In genomic region chr11:1772270-1773130, GRCh38 we compare ENCODE assay signal across 8 cellular contexts. TPM values are rescaled to one million over a fixed set of nuclear protein-coding genes. Genes with fewer than 3 reads are reported as not detected.
DNase-seq lines count a peak whose midpoint lies in the region; ATAC-seq, FAIRE-seq and TF ChIP-seq lines count a peak whose summit lies in the region.

No MANE protein-coding gene starts in this region.

- H3K79me2 ChIP-seq in GM12878 (ENCODE audit: control insufficient read depth, insufficient read depth, low read length), result no peaks in the 10 kb centered on the region

- H3K27ac Mint-ChIP-seq in HFFc6 (peak overlapping the region; percentile 88), T-cell (peak overlapping the region; percentile 64 to 65)

- in situ Hi-C loops in GM12878 (cut with MboI), result no loop called here

- DNase-seq in A549 (ENCODE audit: low read depth in 1 of 2, low spot score in 1 of 2), result peak; percentile 94 to 95
- DNase-seq in HFFc6, result peak; percentile 89
- DNase-seq in T-cell, result peak in 11 of 34 experiments; percentile 7 to 45 (median 36)
- no peak for DNase-seq in GM12878 (ENCODE audit: low read depth, low spot score)
- DNase-seq in kidney epithelial cell (ENCODE audit: low read depth), result peak; percentile 91
- peak; percentile 33 for DNase-seq in stimulated activated CD8-positive, alpha-beta memory T cell treated with anti-CD3 and anti-CD28 coated beads, Interleukin-12 subunit alpha, Interleukin-12 subunit beta, amount 100 ng/mL, for 1 hour (ENCODE audit: low read depth)
- DNase-seq in NCI-H2171 treated with DMSO at 0.1 percent for 48 hours (lab: John Stamatoyannopoulos, UW), result no peak

- H3K27ac ChIP-seq in A549 (peak overlapping the region; percentile 97 to 99), GM12878 (ENCODE audit: control insufficient read depth, insufficient read depth) (no peak overlapping the region)

- TF ChIP-seq RAD21 in A549 (conservative IDR thresholded peaks at IDR 0.05 in 1 of 2, IDR thresholded peaks at IDR 0.05 in 1 of 2) (no peak), GM12878 (IDR thresholded peaks at IDR 0.05; ENCODE audit: insufficient read depth, low read depth, low read length) (no peak)

- TF ChIP-seq POLR2A in A549 (IDR thresholded peaks at IDR 0.05; ENCODE audit: low read length) (no peak), GM12878 (IDR thresholded peaks at IDR 0.05; ENCODE audit: low read depth, low read length) (no peak)

- H3K36me3 ChIP-seq in GM12878 (ENCODE audit: control insufficient read depth in 2 of 2, insufficient read depth in 2 of 2, low read length in 1 of 2) (no peaks in the 10 kb centered on the region), kidney epithelial cell (ENCODE audit: control insufficient read depth, insufficient read depth, low read length) (no peaks in the 10 kb centered on the region)

- H3K4me2 ChIP-seq in A549 (peak overlapping the region; percentile 82), GM12878 (ENCODE audit: control insufficient read depth, insufficient read depth) (no peak overlapping the region)

- no TSS peak for BruUV-seq in GM12878 (replicated peaks; lab: Mats Ljungman, UMichigan)

- no peak overlapping the region for H3K4me3 ChIP-seq in A549
- no peak overlapping the region for H3K4me3 ChIP-seq in GM12878
- no peak overlapping the region for H3K4me3 ChIP-seq in kidney epithelial cell (ENCODE audit: low read depth, low read length)

- 1% methylated on average over 9 of the region's 15 CpGs for WGBS in A549 (ENCODE audit: missing lambda C conversion rate)
- WGBS in GM12878 (ENCODE audit: insufficient coverage, insufficient replicate concordance, low lambda C conversion rate, missing lambda C conversion rate), result 1% methylated on average over 11 of the region's 15 CpGs

- peak overlapping the region; percentile 70 for H3K4me3 Mint-ChIP-seq in HFFc6
- peak overlapping the region; percentile 9 to 55 (median 38) for H3K4me3 Mint-ChIP-seq in T-cell

- TF ChIP-seq CTCF in A549 (IDR thresholded peaks at IDR 0.05), result no peak
- TF ChIP-seq CTCF in HFFc6 (IDR thresholded peaks at IDR 0.05), result no peak
- no peak for TF ChIP-seq CTCF in GM12878 (IDR thresholded peaks at IDR 0.05 in 2 of 3, conservative IDR thresholded peaks at IDR 0.05 in 1 of 3; ENCODE audit: control insufficient read depth in 2 of 3, extremely low read depth in 1 of 3, insufficient read depth in 1 of 3, low read depth in 3 of 3, low read length in 3 of 3)
- TF ChIP-seq CTCF in kidney epithelial cell (IDR thresholded peaks at IDR 0.05; ENCODE audit: insufficient read depth, low read length, poor library complexity, severe bottlenecking), result no peak

- POLR2A ChIA-PET in A549 (lab: Yijun Ruan, JAX), result interaction anchor here (0.6 to 2.2 kb wide), 5 partner anchors 8 to 57 kb away, joined by 3 to 13 read pairs (median 11); partner anchors contain the start of genes CTSD and IFITM10
- POLR2A ChIA-PET in T-cell (lab: Charles Lee), result no interaction called here
- POLR2A ChIA-PET in GM12878 (lab: Charles Lee), result no interaction called here

- intact Hi-C loops in GM12878 (cut with micrococcal nuclease; ENCODE audit: unreplicated experiment), result no loop called here

- H2AFZ ChIP-seq in GM12878 (ENCODE audit: control insufficient read depth, low read depth, low read length), result peak overlapping the region; percentile 34

- TF ChIP-seq EP300 in A549 (IDR thresholded peaks at IDR 0.05) (peak in 1 of 2 experiments; percentile 54; a peak in 1 of 5 replicates), GM12878 (IDR thresholded peaks at IDR 0.05; ENCODE audit: borderline replicate concordance in 1 of 2, control insufficient read depth in 1 of 2, low read depth in 2 of 2, low read length in 2 of 2) (no peak)

- H3K27me3 ChIP-seq in GM12878 (replicated peaks in 1 of 2; ENCODE audit: control insufficient read depth in 2 of 2, insufficient read depth in 2 of 2, low read length in 1 of 2) (no peaks in the 10 kb centered on the region), kidney epithelial cell (ENCODE audit: control insufficient read depth, insufficient read depth, low read length) (no peaks in the 10 kb centered on the region)

- peaks cover 44% of the 10 kb centered on the region for H3K4me1 Mint-ChIP-seq in HFFc6 (ENCODE audit: low read depth)
- peaks cover 14 to 25% (median 16%) of the 10 kb centered on the region in 3 donors for H3K4me1 Mint-ChIP-seq in T-cell

- H3K36me3 Mint-ChIP-seq in HFFc6 (ENCODE audit: low read depth) (no peaks in the 10 kb centered on the region), T-cell (no peaks in the 10 kb centered on the region)

- RAD21 ChIA-PET in GM12878 (lab: Charles Lee; ENCODE audit: unreplicated experiment), result no interaction called here

- peaks cover 42% of the 10 kb centered on the region for H3K4me1 ChIP-seq in A549
- H3K4me1 ChIP-seq in GM12878 (ENCODE audit: control insufficient read depth, insufficient read depth, low read length), result peaks cover 9% of the 10 kb centered on the region

- H3K9me3 ChIP-seq in A549 (no peaks in the 10 kb centered on the region), GM12878 (replicated peaks; ENCODE audit: control insufficient read depth, insufficient read depth, low read length) (no peaks in the 10 kb centered on the region)

- peak; percentile 73 for FAIRE-seq in A549 (lab: Jason Lieb, UNC)
- FAIRE-seq in GM12878 (lab: Jason Lieb, UNC), result peak; percentile 44

- ATAC-seq in A549, result peak; percentile 95 to 98
- ATAC-seq in T-cell (replicated peaks in 1 of 4), result peak; percentile 85 to 95 (median 90)
- peak; percentile 72 for ATAC-seq in GM12878
- ATAC-seq in HG03175 (IDR thresholded peaks at IDR 0.05; ENCODE audit: unreplicated experiment), result no peak

- H4K20me1 ChIP-seq in GM12878 (ENCODE audit: control insufficient read depth, insufficient read depth), result no peaks in the 10 kb centered on the region

- H3K9ac ChIP-seq in GM12878 (ENCODE audit: control insufficient read depth, insufficient read depth, low read length), result no peak overlapping the region; the same call in 1 of the 2 replicates

- CTCF ChIA-PET in A549 (lab: Yijun Ruan, JAX), result interaction anchor here (0.9 to 2.2 kb wide), 11 partner anchors 8 to 120 kb away, joined by 3 to 18 read pairs (median 5); partner anchors contain the start of gene IFITM10
- CTCF ChIA-PET in T-cell (lab: Charles Lee), result interaction anchor here (0.5 to 0.8 kb wide), 2 partner anchors 229 to 443 kb away, joined by 3 to 4 read pairs; no protein-coding TSS in a partner anchor
- CTCF ChIA-PET in GM12878 (lab: Yijun Ruan, JAX), result no interaction called here

- peaks cover 8% of the 10 kb centered on the region for H3K27me3 Mint-ChIP-seq in HFFc6 (ENCODE audit: insufficient read depth)
- no peaks in the 10 kb centered on the region for H3K27me3 Mint-ChIP-seq in T-cell

- SMC1A ChIA-PET in GM12878 (lab: Charles Lee; ENCODE audit: uncharacterized antibody, unreplicated experiment), result no interaction called here

- H3K9me3 Mint-ChIP-seq in HFFc6, result no peaks in the 10 kb centered on the region
- H3K9me3 Mint-ChIP-seq in T-cell, result no peaks in the 10 kb centered on the region

RNA-seq across cellular contexts. Expression of gene CTSD, which starts 8.8 kb away (rescaled TPM):
- polyA plus RNA-seq in A549 (2011; rRNA removed), result 74.0 and 117 TPM in 2 replicates
- 138 and 190 TPM in 2 replicates for polyA plus RNA-seq in A549 (2012; cell fraction: cytosol; rRNA removed)
- 412 and 531 TPM in 2 replicates for polyA plus RNA-seq in A549 (2012; cell fraction: nucleus; rRNA removed)
- polyA plus RNA-seq in A549 (2017; fragmentation: RNase III; extraction: RNeasy Plus Mini Kit Qiagen cat#74134 plus additional on column Dnase treatment), result 259 to 326 TPM (median 310 TPM) in 3 replicates
- polyA minus RNA-seq in A549 (2011; rRNA and poly(A)+ RNA removed), result 201 and 253 TPM in 2 replicates
- 100 to 1,000 TPM; 212 to 240 (median 229) TPM for total RNA-seq in HFFc6 (2021; fragmentation: NEBNext Ultra II Directional; extraction: Animal tissue kit (Norgen Biotek cat#: 25700))
- total RNA-seq in T-cell, result 100 to 1,000 TPM in 3 of 5 donors, 10 to 100 TPM in 2; 91.9 to 187 (median 163) TPM
- 28.3 and 31.2 TPM in 2 replicates for total RNA-seq in GM12878 (2013; cell fraction: nucleolus; rRNA removed)
- 29.3 and 38.6 TPM in 2 replicates for total RNA-seq in GM12878 (2014; rRNA removed)
- 10.3 and 13.3 TPM in 2 replicates for total RNA-seq in GM12878 (2014; rRNA removed; fragmentation: Illumina TruSeq; extraction: Trizol)
- total RNA-seq in GM12878 (2021), result 49.8 and 51.9 TPM in 2 replicates
- polyA plus RNA-seq in GM12878 (2011; ENCODE audit: low read depth), result 21.7 TPM
- polyA plus RNA-seq in GM12878 (2011; rRNA removed), result 4.4 and 16.4 TPM in 2 replicates
- polyA plus RNA-seq in GM12878 (2011; cell fraction: cytosol; rRNA removed), result 27.6 and 27.9 TPM in 2 replicates
- polyA plus RNA-seq in GM12878 (2011; cell fraction: nucleus; rRNA removed), result 31.4 and 38.8 TPM in 2 replicates
- 32.1 and 38.5 TPM in 2 replicates for polyA plus RNA-seq in GM12878 (2012)
- 1.9 and 22.0 TPM in 2 replicates for polyA plus RNA-seq in GM12878 (2014; fragmentation: Illumina TruSeq; extraction: Trizol)
- 1 to 10 TPM in 1 of 2 experiments, under 1 TPM in 1; 0.42 to 3.4 TPM for polyA plus RNA-seq in GM12878 (2014; fragmentation: Nextera tagmentation; extraction: Ambion mirVana)
- polyA plus RNA-seq in GM12878 (2014; rRNA removed), result 27.9 and 35.8 TPM in 2 replicates
- 10 to 100 TPM; 43.4 to 54.6 TPM for polyA plus RNA-seq in GM12878 (2016; fragmentation: Nextera tagmentation; extraction: Ambion mirVana)
- 17.6 and 42.1 TPM in 2 replicates for polyA minus RNA-seq in GM12878 (2011; rRNA and poly(A)+ RNA removed)
- polyA minus RNA-seq in GM12878 (2011; cell fraction: cytosol; rRNA and poly(A)+ RNA removed), result 19.3 and 22.7 TPM in 2 replicates
- 8.3 and 11.8 TPM in 2 replicates for polyA minus RNA-seq in GM12878 (2011; cell fraction: nucleus; rRNA and poly(A)+ RNA removed)
- total RNA-seq in kidney epithelial cell, result 425 and 603 TPM in 2 replicates

RNA-seq across cellular contexts. Expression of gene IFITM10, which starts 22.1 kb away (rescaled TPM):
- polyA plus RNA-seq in A549 (2011; rRNA removed) (0.26 and 0.28 TPM in 2 replicates), A549 (2017; fragmentation: RNase III; extraction: RNeasy Plus Mini Kit Qiagen cat#74134 plus additional on column Dnase treatment) (0.55 to 0.78 TPM (median 0.67 TPM) in 3 replicates), GM12878 (2011; rRNA removed) (not detected in 2 replicates), GM12878 (2014; fragmentation: Illumina TruSeq; extraction: Trizol) (not detected in 2 replicates), GM12878 (2014; fragmentation: Nextera tagmentation; extraction: Ambion mirVana) (not detected), GM12878 (2014; rRNA removed) (0.10 and 0.27 TPM in 2 replicates), GM12878 (2016; fragmentation: Nextera tagmentation; extraction: Ambion mirVana) (under 1 TPM in 1 of 2 experiments, not detected in 1; 0.04 TPM)
- 0.13 and 0.14 TPM in 2 replicates for polyA plus RNA-seq in A549 (2012; cell fraction: cytosol; rRNA removed)
- polyA plus RNA-seq in A549 (2012; cell fraction: nucleus; rRNA removed), result 0.79 and 1.6 TPM in 2 replicates
- 0.10 and 0.29 TPM in 2 replicates for polyA minus RNA-seq in A549 (2011; rRNA and poly(A)+ RNA removed)
- total RNA-seq in HFFc6 (2021; fragmentation: NEBNext Ultra II Directional; extraction: Animal tissue kit (Norgen Biotek cat#: 25700)), result under 1 TPM; 0.21 to 0.71 (median 0.45) TPM
- total RNA-seq in T-cell (1 to 10 TPM in 4 of 5 donors, under 1 TPM in 1; 0.72 to 4.2 (median 1.8) TPM), GM12878 (2014; rRNA removed) (0.16 TPM in 1 of 2 replicates, not detected in the other), GM12878 (2014; rRNA removed; fragmentation: Illumina TruSeq; extraction: Trizol) (not detected in 2 replicates), GM12878 (2021) (not detected in 2 replicates), kidney epithelial cell (0.14 and 1.1 TPM in 2 replicates)
- 0.42 TPM in 1 of 2 replicates, not detected in the other for total RNA-seq in GM12878 (2013; cell fraction: nucleolus; rRNA removed)
- 0.05 TPM for polyA plus RNA-seq in GM12878 (2011; ENCODE audit: low read depth)
- not detected in 2 replicates for polyA plus RNA-seq in GM12878 (2011; cell fraction: cytosol; rRNA removed)
- 0.13 TPM in 1 of 2 replicates, not detected in the other for polyA plus RNA-seq in GM12878 (2011; cell fraction: nucleus; rRNA removed)
- polyA plus RNA-seq in GM12878 (2012), result 0.13 and 0.41 TPM in 2 replicates
- polyA minus RNA-seq in GM12878 (2011; rRNA and poly(A)+ RNA removed), result not detected in 2 replicates
- polyA minus RNA-seq in GM12878 (2011; cell fraction: cytosol; rRNA and poly(A)+ RNA removed), result not detected in 2 replicates
- 0.38 TPM in 1 of 2 replicates, not detected in the other for polyA minus RNA-seq in GM12878 (2011; cell fraction: nucleus; rRNA and poly(A)+ RNA removed)

Comparison
In these comparisons a context has a peak if more than half of its experiments do, and no peak if none do; other contexts are left out.
1. DNase-seq: peak in A549 (2 of 2), HFFc6 (single experiment), kidney epithelial cell (single experiment) and stimulated activated CD8-positive, alpha-beta memory T cell treated with anti-CD3 and anti-CD28 coated beads, Interleukin-12 subunit alpha, Interleukin-12 subunit beta, amount 100 ng/mL, for 1 hour (single experiment); none in GM12878 (single experiment) and NCI-H2171 treated with DMSO at 0.1 percent for 48 hours (single experiment).
2. Of the 24 proteins assayed by ChIP-seq in both GM12878 and A549: peak only in GM12878: none; only in A549: JUNB, MAX and MYC; in both: none; in neither: 20; mixed calls (peak in some experiments, not most) for 1.